1 cellular context compared by ENCODE assay signal in the genomic region with DNA sequence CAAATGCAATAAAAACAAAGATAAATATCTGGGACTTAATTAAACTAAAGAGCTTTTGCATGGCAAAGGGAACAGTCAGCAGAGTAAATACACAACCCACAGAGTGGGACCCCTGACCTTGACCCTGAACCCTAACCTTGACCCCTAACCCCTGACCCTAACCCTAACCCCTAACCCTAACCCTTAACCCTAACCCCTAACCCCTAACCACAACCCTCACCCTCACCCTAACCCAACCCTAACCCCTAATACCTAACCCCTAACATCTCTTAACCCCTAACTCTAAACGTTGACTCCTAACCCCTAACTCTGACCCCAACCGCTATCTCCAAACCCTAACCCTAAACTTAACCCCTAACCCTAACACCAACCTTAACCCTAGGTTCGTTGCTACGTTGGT.
TF ChIP-seq lines count a peak whose summit lies in the region.

No MANE protein-coding gene starts in this region.

TF ChIP-seq in liver, 16 proteins besides CTCF, POLR2A, EP300 and RAD21:
- peak; percentile 92 for TF ChIP-seq NR2F2 (IDR thresholded peaks at IDR 0.05)
TF ChIP-seq in liver: peak in this region for 1; not testable (repeated sequence) for 15.
